In the genomic region with DNA sequence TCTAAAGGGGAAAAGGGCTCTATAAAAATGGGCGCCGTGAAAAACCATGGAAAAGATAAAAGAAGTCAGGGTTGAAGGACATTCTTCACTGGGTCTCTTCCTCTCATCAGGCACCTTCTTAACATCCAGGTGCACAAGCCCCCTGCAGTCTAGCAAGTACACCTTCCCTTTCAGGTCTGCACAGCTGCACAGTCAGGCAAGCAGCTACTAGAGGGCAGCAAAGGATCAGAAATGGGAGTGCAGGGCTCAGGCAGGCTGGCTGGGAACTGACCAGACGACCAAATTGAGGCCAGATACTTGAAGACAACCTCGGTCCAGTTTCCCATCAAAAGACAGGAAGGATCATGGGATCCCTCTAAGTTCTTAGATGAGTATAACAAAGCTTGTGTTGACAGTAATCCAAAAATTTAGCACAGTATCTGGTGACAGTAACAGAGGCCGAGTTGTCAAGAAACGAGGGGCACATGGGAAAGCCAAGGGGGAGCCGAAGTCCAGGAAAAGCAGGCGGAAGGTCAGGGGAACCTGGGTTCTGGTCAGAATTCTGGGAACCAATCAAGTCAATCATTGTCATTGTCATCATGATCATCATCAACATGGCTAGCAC, we compare ENCODE assay signal across 8 cellular contexts. TPM values are rescaled to one million over a fixed set of nuclear protein-coding genes. Genes with fewer than 3 reads are reported as not detected.
DNase-seq lines count a peak whose midpoint lies in the region; ATAC-seq and TF ChIP-seq lines count a peak whose summit lies in the region.

No MANE protein-coding gene starts in this region.

- H3K4me2 ChIP-seq in DOHH2 (ENCODE audit: low read length) (peak overlapping the region; percentile 34), Karpas-422 (ENCODE audit: low read depth, low read length, poor library complexity, severe bottlenecking) (no peak overlapping the region), mammary epithelial cell (ENCODE audit: insufficient read depth, low read depth, low read length) (no peak overlapping the region)

- H3K4me3 Mint-ChIP-seq in type B pancreatic cell: no peak overlapping the region

- H3K36me3 ChIP-seq in DOHH2 (ENCODE audit: control insufficient read depth, low read length) (no peaks in the 10 kb centered on the region), Karpas-422 (ENCODE audit: insufficient read depth, low read length) (no peaks in the 10 kb centered on the region), mammary epithelial cell (ENCODE audit: insufficient read depth, low read length) (no peaks in the 10 kb centered on the region), left lung (no peaks in the 10 kb centered on the region)

- H3K27me3 ChIP-seq in DOHH2 (ENCODE audit: control insufficient read depth, low read length) (no peaks in the 10 kb centered on the region), Karpas-422 (ENCODE audit: low read length) (no peaks in the 10 kb centered on the region), mammary epithelial cell (ENCODE audit: insufficient read depth, low read length) (no peaks in the 10 kb centered on the region), left lung (peaks cover 0 to 5% of the 10 kb centered on the region in 2 donors)

- WGBS in mammary epithelial cell (ENCODE audit: low coverage, missing lambda C conversion rate): 70% methylated on average over 6 of the region's 8 CpGs

- CTCF ChIA-PET in mammary epithelial cell (lab: Charles Lee; ENCODE audit: low non-redundant PET): interaction anchor here (0.6 to 1.1 kb wide), 2 partner anchors 566 to 581 kb away, joined by 7 to 11 read pairs; no protein-coding TSS in a partner anchor

- H2AFZ ChIP-seq in Karpas-422 (ENCODE audit: low read length) (no peak overlapping the region), mammary epithelial cell (ENCODE audit: low read depth, low read length) (no peak overlapping the region)

- H3K9me3 Mint-ChIP-seq in type B pancreatic cell: no peaks in the 10 kb centered on the region

- intact Hi-C loops in mammary epithelial cell (cut with micrococcal nuclease): loop anchor here (1.0 to 10.0 kb wide), 3 partner anchors 172 to 726 kb away; no protein-coding TSS in a partner anchor
- intact Hi-C loops in left lung (cut with DNase I): no loop called here

- no TSS peak for BruUV-seq in mammary epithelial cell (replicated peaks; lab: Mats Ljungman, UMichigan)

- peaks cover 14% of the 10 kb centered on the region for H3F3A ChIP-seq in DOHH2 (ENCODE audit: control insufficient read depth, insufficient read depth)

- H3K27ac ChIP-seq in DOHH2 (ENCODE audit: low read depth, low read length) (peak overlapping the region; percentile 36; the same call in 1 of the 2 replicates), Karpas-422 (ENCODE audit: low read length) (no peak overlapping the region; the same call in 1 of the 2 replicates), mammary epithelial cell (ENCODE audit: insufficient read depth, low read depth, low read length) (no peak overlapping the region), left lung (no peak overlapping the region)

- H3K9ac ChIP-seq in Karpas-422 (ENCODE audit: low read length) (no peak overlapping the region), mammary epithelial cell (ENCODE audit: insufficient read depth, low read length) (no peak overlapping the region)

- TF ChIP-seq CTCF in DOHH2 (IDR thresholded peaks at IDR 0.05; ENCODE audit: low read depth, low read length, poor library complexity, severe bottlenecking): peak; percentile 92
- peak; percentile 54 to 73 for TF ChIP-seq CTCF in mammary epithelial cell (conservative IDR thresholded peaks at IDR 0.05 in 1 of 2, IDR thresholded peaks at IDR 0.05 in 1 of 2; ENCODE audit: extremely low read depth in 1 of 2, insufficient read depth in 1 of 2, low read depth in 1 of 2, low read length in 2 of 2)
- peak in 1 of 2 donors; percentile 29 for TF ChIP-seq CTCF in left lung (IDR thresholded peaks at IDR 0.05)
- TF ChIP-seq CTCF in type B pancreatic cell (conservative IDR thresholded peaks at IDR 0.05): peak; percentile 76

- H3K4me3 ChIP-seq in DOHH2 (ENCODE audit: low read length) (0 out of 2 replicates have a peak overlapping the region, but pooled peaks have one; percentile 9), Karpas-422 (ENCODE audit: low read length) (no peak overlapping the region), mammary epithelial cell (replicated peaks in 1 of 3; ENCODE audit: insufficient read depth in 1 of 3, low read depth in 2 of 3, low read length in 3 of 3) (no peak overlapping the region), left lung (no peak overlapping the region)

- dilution Hi-C loops in mammary epithelial cell (cut with HindIII; ENCODE audit: low sequenced_read_pairs): no loop called here

- H3K9me3 ChIP-seq in DOHH2 (ENCODE audit: control insufficient read depth, insufficient read depth, low read length) (no peaks in the 10 kb centered on the region), Karpas-422 (ENCODE audit: low read length) (no peaks in the 10 kb centered on the region), mammary epithelial cell (replicated peaks; ENCODE audit: insufficient read depth, low read length) (no peaks in the 10 kb centered on the region), left lung (no peaks in the 10 kb centered on the region)

- in situ Hi-C loops in mammary epithelial cell (cut with MboI; ENCODE audit: low sequenced_read_pairs in 2 of 2): no loop called here

- H3K9me2 ChIP-seq in DOHH2 (replicated peaks; ENCODE audit: control insufficient read depth, low read length) (no peaks in the 10 kb centered on the region), Karpas-422 (replicated peaks; ENCODE audit: insufficient read depth, low read length) (no peaks in the 10 kb centered on the region)

- H3K36me3 Mint-ChIP-seq in type B pancreatic cell: no peaks in the 10 kb centered on the region

- DNase-seq in Karpas-422 (peak; percentile 82), RKO (ENCODE audit: low spot score) (peak; percentile 65), mammary epithelial cell (peak; percentile 44), left lung (peak in 1 of 2 donors; percentile 37), type B pancreatic cell (ENCODE audit: extremely low spot score, unreplicated experiment) (no peak)

- peaks cover 15% of the 10 kb centered on the region for H3K27me3 Mint-ChIP-seq in type B pancreatic cell

- peaks cover 9% of the 10 kb centered on the region for H3K4me1 Mint-ChIP-seq in type B pancreatic cell (ENCODE audit: unreplicated experiment)

- H4K20me1 ChIP-seq in DOHH2 (ENCODE audit: control insufficient read depth, insufficient read depth, low read depth, low read length) (no peaks in the 10 kb centered on the region), Karpas-422 (ENCODE audit: insufficient read depth, low read depth, low read length) (no peaks in the 10 kb centered on the region), mammary epithelial cell (ENCODE audit: insufficient read depth, low read length) (no peaks in the 10 kb centered on the region)

- peaks cover 94% of the 10 kb centered on the region for H3K4me1 ChIP-seq in DOHH2 (ENCODE audit: control insufficient read depth, low read length)
- H3K4me1 ChIP-seq in Karpas-422 (ENCODE audit: low read length): peaks cover 38% of the 10 kb centered on the region
- no peaks in the 10 kb centered on the region for H3K4me1 ChIP-seq in mammary epithelial cell (ENCODE audit: insufficient read depth, low read length)
- no peaks in the 10 kb centered on the region for H3K4me1 ChIP-seq in left lung

- ATAC-seq in GM21515 (IDR thresholded peaks at IDR 0.05; ENCODE audit: unreplicated experiment): peak; percentile 78
- peak; percentile 87 for ATAC-seq in left lung
- no peak for ATAC-seq in GM21737 (IDR thresholded peaks at IDR 0.05; ENCODE audit: unreplicated experiment)

- 0 out of 2 replicates have a peak, but pooled peaks cover 3% of the 10 kb centered on the region for H3K79me2 ChIP-seq in DOHH2 (ENCODE audit: control insufficient read depth, low read length)
- H3K79me2 ChIP-seq in Karpas-422 (ENCODE audit: low read length): no peaks in the 10 kb centered on the region
- no peaks in the 10 kb centered on the region for H3K79me2 ChIP-seq in mammary epithelial cell (ENCODE audit: insufficient read depth, low read length)

- H3K27ac Mint-ChIP-seq in type B pancreatic cell: no peak overlapping the region

RNA-seq across cellular contexts. Expression of a gene that starts 10.1 kb away (rescaled TPM):
- 0.07 and 4.5 TPM in 2 replicates for total RNA-seq in Karpas-422 (2014; rRNA removed; shearing (Covaris generic); ENCODE audit: low replicate concordance)
- total RNA-seq in mammary epithelial cell: 10 to 100 TPM; 19.3 to 30.7 TPM
- polyA plus RNA-seq in mammary epithelial cell: 7.4 TPM
- 21.1 TPM for polyA minus RNA-seq in mammary epithelial cell
- total RNA-seq in left lung: 1 to 10 TPM; 1.9 to 2.5 TPM
- 18.5 and 29.0 TPM in 2 replicates for total RNA-seq in type B pancreatic cell (ENCODE audit: low replicate concordance)
